ENCODE assay signal across 26 cellular contexts in the genomic region with DNA sequence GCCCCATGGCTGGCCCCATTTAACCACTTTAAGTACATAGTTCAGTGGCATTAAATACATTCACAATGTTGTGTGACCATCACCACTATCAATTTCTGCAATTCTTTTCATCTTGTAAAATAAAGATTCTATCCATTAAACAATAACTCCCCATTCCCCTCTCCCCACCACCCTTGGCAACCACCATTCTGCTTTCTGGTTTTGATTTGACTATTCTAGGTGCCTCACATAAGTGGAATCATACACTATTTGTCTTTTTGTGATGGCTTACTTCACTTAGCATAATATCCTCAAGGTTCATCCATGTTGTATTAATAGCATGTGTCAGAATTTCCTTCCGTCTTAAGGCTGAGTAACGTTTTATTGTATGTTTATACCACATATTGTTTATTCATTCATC. TPM values are rescaled to one million over a fixed set of nuclear protein-coding genes. Genes with fewer than 3 reads are reported as not detected.
DNase-seq lines count a peak whose midpoint lies in the region; ATAC-seq, FAIRE-seq and TF ChIP-seq lines count a peak whose summit lies in the region.
"Had no signal": no experiment of that assay in that cellular context is flagged by ENCODE, and none has a peak within 500 bp of the region (broad histone marks: within the 10 kb centered on the region; RNA-seq: fewer than 3 reads in every experiment).

No MANE protein-coding gene starts in this region.

- H3K27me3 Mint-ChIP-seq in stimulated activated naive CD8-positive, alpha-beta T cell treated with anti-CD3 and anti-CD28 coated beads, Interleukin-15, amount 100 ng/mL, for 72 hours, result peaks cover 34% of the 10 kb centered on the region
- H3K27me3 Mint-ChIP-seq in astrocyte (ENCODE audit: low read depth, unreplicated experiment), result no peaks in the 10 kb centered on the region

- H3K9me3 ChIP-seq in astrocyte (ENCODE audit: insufficient read depth, low read depth, low read length) (no peaks in the 10 kb centered on the region), endothelial cell of umbilical vein (replicated peaks; ENCODE audit: control insufficient read depth, insufficient read depth, low read length) (no peaks in the 10 kb centered on the region), colonic mucosa (no peaks in the 10 kb centered on the region), suprapubic skin (no peaks in the 10 kb centered on the region)
- H3K9me3 ChIP-seq: BE2C, Caco-2 had no signal

- intact Hi-C loops in endothelial cell of umbilical vein (cut with micrococcal nuclease) (no loop called here), colonic mucosa (cut with DNase I) (no loop called here)

- no peaks in the 10 kb centered on the region for H3K36me3 Mint-ChIP-seq in astrocyte (ENCODE audit: low read depth, unreplicated experiment)
- H3K36me3 Mint-ChIP-seq: CD8-positive, alpha-beta T cell had no signal

- H3K79me2 ChIP-seq in astrocyte (ENCODE audit: insufficient read depth, low read length), result no peaks in the 10 kb centered on the region
- no peaks in the 10 kb centered on the region for H3K79me2 ChIP-seq in endothelial cell of umbilical vein (ENCODE audit: control insufficient read depth, insufficient read depth, low read length)

- H3K36me3 ChIP-seq in astrocyte (ENCODE audit: insufficient read depth, low read length), result no peaks in the 10 kb centered on the region
- no peaks in the 10 kb centered on the region for H3K36me3 ChIP-seq in endothelial cell of umbilical vein (ENCODE audit: control insufficient read depth in 2 of 2, extremely low read depth in 1 of 2, insufficient read depth in 2 of 2, low read length in 2 of 2)
- H3K36me3 ChIP-seq in colonic mucosa, result no peaks in the 10 kb centered on the region
- H3K36me3 ChIP-seq in suprapubic skin, result no peaks in the 10 kb centered on the region
- H3K36me3 ChIP-seq: BE2C, BLaER1 had no signal

- no peak for TF ChIP-seq EP300 in suprapubic skin (IDR thresholded peaks at IDR 0.05)

- no TSS peak for BruUV-seq in endothelial cell of umbilical vein (replicated peaks; lab: Mats Ljungman, UMichigan)

- H4K20me1 ChIP-seq in astrocyte (ENCODE audit: insufficient read depth, low read length) (no peaks in the 10 kb centered on the region), endothelial cell of umbilical vein (replicated peaks; ENCODE audit: control insufficient read depth, extremely low read depth, insufficient read depth, low read length) (no peaks in the 10 kb centered on the region)
- H4K20me1 ChIP-seq: BLaER1 had no signal

- no peak overlapping the region for H3K4me2 ChIP-seq in astrocyte (ENCODE audit: low read length)
- H3K4me2 ChIP-seq in endothelial cell of umbilical vein (ENCODE audit: insufficient read depth, low read length), result no peak overlapping the region

- TF ChIP-seq CTCF in astrocyte (IDR thresholded peaks at IDR 0.05; ENCODE audit: insufficient read depth, low read depth, low read length), result no peak
- TF ChIP-seq CTCF in endothelial cell of umbilical vein (IDR thresholded peaks at IDR 0.05; ENCODE audit: extremely low read depth in 1 of 2, insufficient read depth in 1 of 2, low read depth in 1 of 2, low read length in 2 of 2), result no peak
- no peak for TF ChIP-seq CTCF in GM13976 (IDR thresholded peaks at IDR 0.05; ENCODE audit: borderline replicate concordance, control extremely low read depth, extremely low read depth, insufficient read depth, missing control alignments)
- no peak for TF ChIP-seq CTCF in colonic mucosa (IDR thresholded peaks at IDR 0.05)
- no peak for TF ChIP-seq CTCF in suprapubic skin (IDR thresholded peaks at IDR 0.05)

- H3K4me3 ChIP-seq in astrocyte (ENCODE audit: insufficient read depth, low read depth, low read length) (no peak overlapping the region), endothelial cell of umbilical vein (replicated peaks in 1 of 3; ENCODE audit: insufficient read depth in 1 of 3, low read depth in 1 of 3, low read length in 3 of 3) (no peak overlapping the region), colonic mucosa (no peak overlapping the region), suprapubic skin (no peak overlapping the region)
- H3K4me3 ChIP-seq: BLaER1, GM12878 had no signal

- no peak for DNase-seq in stimulated activated naive CD8-positive, alpha-beta T cell treated with anti-CD3 and anti-CD28 coated beads, Interleukin-15, amount 100 ng/mL, for 72 hours
- DNase-seq in stimulated activated naive CD8-positive, alpha-beta T cell treated with anti-CD3 and anti-CD28 coated beads, Interleukin-15, Interleukin-2, amounts not matched to agents 100 U/mL and 50 U/mL, for 24 hours, result no peak
- DNase-seq in ELR (ENCODE audit: low read depth) (peak; percentile 30), astrocyte (ENCODE audit: low read depth) (no peak), endothelial cell of umbilical vein (ENCODE audit: low read depth, low spot score) (peak; percentile 29), GM13976 (ENCODE audit: low spot score) (no peak), colonic mucosa (no peak), suprapubic skin (ENCODE audit: low spot score in 2 of 2) (no peak)
- DNase-seq: 8988T; ACHN; BE2C; Caco-2; Calu3; CD4-positive, alpha-beta T cell; CD8-positive, alpha-beta T cell; DMS79 treated with DMSO at 0.1 percent for 48 hours; GDM1 had no signal

- dilution Hi-C loops in endothelial cell of umbilical vein (cut with MboI; ENCODE audit: extremely low pct_ligation_motif_present, low sequenced_read_pairs), result no loop called here

- H2AFZ ChIP-seq in astrocyte (ENCODE audit: low read depth, low read length) (no peak overlapping the region), endothelial cell of umbilical vein (ENCODE audit: low read depth, low read length) (no peak overlapping the region)

- no peak for TF ChIP-seq POLR2A in endothelial cell of umbilical vein (IDR thresholded peaks at IDR 0.05; ENCODE audit: low read depth, low read length)
- no peak for TF ChIP-seq POLR2A in suprapubic skin (IDR thresholded peaks at IDR 0.05)

- H3K27ac Mint-ChIP-seq in stimulated activated naive CD8-positive, alpha-beta T cell treated with anti-CD3 and anti-CD28 coated beads, Interleukin-15, amount 100 ng/mL, for 72 hours, result no peak overlapping the region
- H3K27ac Mint-ChIP-seq in astrocyte (ENCODE audit: unreplicated experiment), result no peak overlapping the region
- H3K27ac Mint-ChIP-seq: CD4-positive, alpha-beta T cell; CD8-positive, alpha-beta T cell had no signal

- peak; percentile 53 for ATAC-seq in stimulated activated naive CD8-positive, alpha-beta T cell treated with anti-CD3 and anti-CD28 coated beads, Interleukin-15, amount 100 ng/mL, for 72 hours
- no peak for ATAC-seq in stimulated activated naive CD8-positive, alpha-beta T cell treated with anti-CD3 and anti-CD28 coated beads, Interleukin-15, Interleukin-2, amounts not matched to agents 100 U/mL and 50 U/mL, for 24 hours
- ATAC-seq: CD8-positive, alpha-beta T cell; GM12878 had no signal

- FAIRE-seq in astrocyte (lab: Jason Lieb, UNC) (peak; percentile 74), endothelial cell of umbilical vein (lab: Jason Lieb, UNC) (no peak)
- FAIRE-seq: A204.1, D721Med, GM12878, GM12892 had no signal

- no peak overlapping the region for H3K4me3 Mint-ChIP-seq in stimulated activated naive CD8-positive, alpha-beta T cell treated with anti-CD3 and anti-CD28 coated beads, Interleukin-15, amount 100 ng/mL, for 72 hours
- no peak overlapping the region for H3K4me3 Mint-ChIP-seq in astrocyte (ENCODE audit: unreplicated experiment)
- H3K4me3 Mint-ChIP-seq: CD4-positive, alpha-beta T cell; CD8-positive, alpha-beta T cell had no signal

- peaks cover 12% of the 10 kb centered on the region for H3K4me1 Mint-ChIP-seq in stimulated activated naive CD8-positive, alpha-beta T cell treated with anti-CD3 and anti-CD28 coated beads, Interleukin-15, amount 100 ng/mL, for 72 hours
- peaks cover 1% of the 10 kb centered on the region for H3K4me1 Mint-ChIP-seq in astrocyte (ENCODE audit: low read depth, unreplicated experiment)

- H3K4me1 ChIP-seq in astrocyte (ENCODE audit: insufficient read depth, low read length) (peaks cover 5% of the 10 kb centered on the region), endothelial cell of umbilical vein (ENCODE audit: control insufficient read depth, extremely low read depth, insufficient read depth, low read length) (peaks cover 3% of the 10 kb centered on the region), colonic mucosa (no peaks in the 10 kb centered on the region), suprapubic skin (peaks cover 6% of the 10 kb centered on the region)

- H3K27ac ChIP-seq in astrocyte (ENCODE audit: low read depth, low read length), result no peak overlapping the region
- H3K27ac ChIP-seq in endothelial cell of umbilical vein (ENCODE audit: insufficient read depth, low read depth, low read length), result no peak overlapping the region
- H3K27ac ChIP-seq in colonic mucosa, result no peak overlapping the region
- no peak overlapping the region for H3K27ac ChIP-seq in suprapubic skin
- H3K27ac ChIP-seq: BLaER1, C4-2B had no signal

- CTCF ChIA-PET in endothelial cell of umbilical vein (lab: Charles Lee), result interaction anchor here (1.0 to 2.5 kb wide), 2 partner anchors 8 to 485 kb away, joined by 3 to 12 read pairs; no protein-coding TSS in a partner anchor

- in situ Hi-C loops in GM13976 (cut with MboI; ENCODE audit: low sequenced_read_pairs, unreplicated experiment), result no loop called here

- POLR2A ChIA-PET in endothelial cell of umbilical vein (lab: Charles Lee), result interaction anchor here (0.7 kb wide), 1 partner anchor 411 kb away, joined by 3 read pairs; no protein-coding TSS in a partner anchor

- H3K9me3 Mint-ChIP-seq in stimulated activated naive CD8-positive, alpha-beta T cell treated with anti-CD3 and anti-CD28 coated beads, Interleukin-15, amount 100 ng/mL, for 72 hours, result no peaks in the 10 kb centered on the region
- no peaks in the 10 kb centered on the region for H3K9me3 Mint-ChIP-seq in astrocyte (ENCODE audit: unreplicated experiment)
- H3K9me3 Mint-ChIP-seq: CD4-positive, alpha-beta T cell; CD8-positive, alpha-beta T cell had no signal

- H3K9ac ChIP-seq in astrocyte (ENCODE audit: low read length), result no peak overlapping the region
- no peak overlapping the region for H3K9ac ChIP-seq in endothelial cell of umbilical vein (replicated peaks; ENCODE audit: extremely low read depth, insufficient read depth, low read length)
- no peak overlapping the region for H3K9ac ChIP-seq in colonic mucosa (ENCODE audit: low read depth in 2 of 2, low read length in 2 of 2)
- H3K9ac ChIP-seq: BLaER1 had no signal

- 21% methylated on average over 2 of the region's 2 CpGs for WGBS in suprapubic skin

- peaks cover 7% of the 10 kb centered on the region for H3K27me3 ChIP-seq in astrocyte (ENCODE audit: insufficient read depth, low read length)
- no peaks in the 10 kb centered on the region for H3K27me3 ChIP-seq in endothelial cell of umbilical vein (ENCODE audit: control insufficient read depth in 2 of 2, insufficient read depth in 2 of 2, low read length in 2 of 2)
- H3K27me3 ChIP-seq in colonic mucosa, result no peaks in the 10 kb centered on the region
- H3K27me3 ChIP-seq in suprapubic skin, result peaks cover 24% of the 10 kb centered on the region
- H3K27me3 ChIP-seq: BE2C, BLaER1 had no signal

- no peaks in the 10 kb centered on the region for H3K9me1 ChIP-seq in endothelial cell of umbilical vein (replicated peaks; ENCODE audit: control insufficient read depth, extremely low read depth, insufficient read depth, low read length)

RNA-seq across cellular contexts. Expression of a gene that starts 7.0 kb away (rescaled TPM):
- total RNA-seq in astrocyte (0.16 TPM in 1 of 2 replicates, not detected in the other), endothelial cell of umbilical vein (1.4 and 3.6 TPM in 2 replicates), colonic mucosa (1 to 10 TPM; 3.8 to 4.1 TPM), suprapubic skin (1 to 10 TPM in 3 of 4 donors, under 1 TPM in 1; 0.34 to 2.4 (median 2.0) TPM)
- 1.1 and 1.3 TPM in 2 replicates for polyA plus RNA-seq in endothelial cell of umbilical vein
- 0.94 and 0.96 TPM in 2 replicates for polyA plus RNA-seq in endothelial cell of umbilical vein (2011; cell fraction: cytosol; rRNA removed)
- 3.6 and 4.3 TPM in 2 replicates for polyA plus RNA-seq in endothelial cell of umbilical vein (2011; cell fraction: nucleus; rRNA removed)
- polyA plus RNA-seq in endothelial cell of umbilical vein (2012), result 0.20 and 0.29 TPM in 2 replicates
- polyA minus RNA-seq in endothelial cell of umbilical vein, result 1.0 and 1.3 TPM in 2 replicates
- not detected for polyA minus RNA-seq in endothelial cell of umbilical vein (2011; cell fraction: cytosol; rRNA and poly(A)+ RNA removed)
- polyA minus RNA-seq in endothelial cell of umbilical vein (2011; cell fraction: nucleus; rRNA and poly(A)+ RNA removed), result 1.4 and 1.9 TPM in 2 replicates
- total RNA-seq: A673 had no signal
- polyA plus RNA-seq: AG04450 had no signal

RNA-seq across cellular contexts. Expression of a gene that starts 32.4 kb away (rescaled TPM):
- total RNA-seq in astrocyte, result 0.67 and 1.3 TPM in 2 replicates
- 0.76 and 0.80 TPM in 2 replicates for total RNA-seq in endothelial cell of umbilical vein
- 0.30 TPM in 1 of 2 replicates, not detected in the other for polyA plus RNA-seq in endothelial cell of umbilical vein
- not detected in 2 replicates for polyA plus RNA-seq in endothelial cell of umbilical vein (2011; cell fraction: cytosol; rRNA removed)
- 0.91 TPM in 1 of 2 replicates, not detected in the other for polyA plus RNA-seq in endothelial cell of umbilical vein (2011; cell fraction: nucleus; rRNA removed)
- polyA plus RNA-seq in endothelial cell of umbilical vein (2012), result not detected in 2 replicates
- polyA minus RNA-seq in endothelial cell of umbilical vein, result 1.6 TPM in 1 of 2 replicates, not detected in the other
- not detected for polyA minus RNA-seq in endothelial cell of umbilical vein (2011; cell fraction: cytosol; rRNA and poly(A)+ RNA removed)
- polyA minus RNA-seq in endothelial cell of umbilical vein (2011; cell fraction: nucleus; rRNA and poly(A)+ RNA removed), result 1.3 and 2.8 TPM in 2 replicates
- total RNA-seq in colonic mucosa, result 10 to 100 TPM in 1 of 2 donors, 1 to 10 TPM in 1; 7.5 to 16.8 TPM
- total RNA-seq in suprapubic skin, result 1 to 10 TPM in 1 of 4 donors, not detected in 3; 9.6 TPM
- total RNA-seq: A673; CD4-positive, alpha-beta T cell; G401; GM12878 had no signal
- polyA plus RNA-seq: AG04450, GM12878 had no signal

Comparison
In these comparisons a context has a peak if more than half of its experiments do, and no peak if none do; other contexts are left out.
1. DNase-seq: peak in ELR (single experiment) and endothelial cell of umbilical vein (single experiment); none in stimulated activated naive CD8-positive, alpha-beta T cell treated with anti-CD3 and anti-CD28 coated beads, Interleukin-15, amount 100 ng/mL, for 72 hours (0 of 2), stimulated activated naive CD8-positive, alpha-beta T cell treated with anti-CD3 and anti-CD28 coated beads, Interleukin-15, Interleukin-2, amounts not matched to agents 100 U/mL and 50 U/mL, for 24 hours (single experiment), astrocyte (single experiment), GM13976 (single experiment), colonic mucosa (single experiment) and suprapubic skin (0 of 2).